8 cellular contexts compared by ENCODE assay signal in genomic region chr1:23597635-23598388, GRCh38. TPM values are rescaled to one million over a fixed set of nuclear protein-coding genes. Genes with fewer than 3 reads are reported as not detected.
DNase-seq lines count a peak whose midpoint lies in the region; ATAC-seq and TF ChIP-seq lines count a peak whose summit lies in the region.
"Had no signal": no experiment of that assay in that cellular context is flagged by ENCODE, and none has a peak within 500 bp of the region (broad histone marks: within the 10 kb centered on the region; RNA-seq: fewer than 3 reads in every experiment).

No MANE protein-coding gene starts in this region.

- no peak for TF ChIP-seq CTCF in ascending aorta (IDR thresholded peaks at IDR 0.05)
- no peak for TF ChIP-seq CTCF in left lung (IDR thresholded peaks at IDR 0.05)

- H3K27me3 Mint-ChIP-seq in CD4-positive, CD25-positive, alpha-beta regulatory T cell: peaks cover 7% of the 10 kb centered on the region

- peak overlapping the region in 3 of 4 donors; percentile 14 to 20 (median 19) for H3K4me3 Mint-ChIP-seq in CD4-positive, CD25-positive, alpha-beta regulatory T cell

- H3K36me3 ChIP-seq in CD4-positive, CD25-positive, alpha-beta regulatory T cell (ENCODE audit: control insufficient read depth, insufficient read depth, low read length): no peaks in the 10 kb centered on the region
- H3K36me3 ChIP-seq in ascending aorta (no peaks in the 10 kb centered on the region), left lung (no peaks in the 10 kb centered on the region)

- H3K4me3 ChIP-seq in CD4-positive, CD25-positive, alpha-beta regulatory T cell (ENCODE audit: low read depth, low read length): peak overlapping the region; percentile 42
- H3K4me3 ChIP-seq in ascending aorta (no peak overlapping the region), left lung (no peak overlapping the region)

- no peaks in the 10 kb centered on the region for H3K9me3 ChIP-seq in CD4-positive, CD25-positive, alpha-beta regulatory T cell (ENCODE audit: control insufficient read depth in 2 of 2, low read length in 2 of 2)
- H3K9me3 ChIP-seq in ascending aorta (no peaks in the 10 kb centered on the region), left lung (no peaks in the 10 kb centered on the region)

- peaks cover 36 to 97% (median 63%) of the 10 kb centered on the region in 4 donors for H3K4me1 Mint-ChIP-seq in CD4-positive, CD25-positive, alpha-beta regulatory T cell

- peaks cover 0 to 1% (median 0%) of the 10 kb centered on the region in 7 donors for H3K9me3 Mint-ChIP-seq in CD4-positive, CD25-positive, alpha-beta regulatory T cell

- no peak for ATAC-seq in CD4-positive, CD25-positive, alpha-beta regulatory T cell (ENCODE audit: low read depth in 2 of 2)
- peak; percentile 60 for ATAC-seq in left colon
- no peak for ATAC-seq in left lung

- peak overlapping the region; percentile 79 to 96 (median 84) for H3K27ac Mint-ChIP-seq in CD4-positive, CD25-positive, alpha-beta regulatory T cell

- peak overlapping the region; percentile 29 for H3K27ac ChIP-seq in CD4-positive, CD25-positive, alpha-beta regulatory T cell (ENCODE audit: insufficient read depth, low read length, poor library complexity, severe bottlenecking)
- H3K27ac ChIP-seq in ascending aorta (no peak overlapping the region), left lung (no peak overlapping the region)
- H3K27ac ChIP-seq: VCaP had no signal

- H3K27me3 ChIP-seq in CD4-positive, CD25-positive, alpha-beta regulatory T cell (ENCODE audit: control insufficient read depth, insufficient read depth, low read length): no peaks in the 10 kb centered on the region
- no peaks in the 10 kb centered on the region for H3K27me3 ChIP-seq in ascending aorta
- H3K27me3 ChIP-seq in left lung: no peaks in the 10 kb centered on the region

- no peaks in the 10 kb centered on the region for H3K36me3 Mint-ChIP-seq in CD4-positive, CD25-positive, alpha-beta regulatory T cell

- H3K4me1 ChIP-seq in CD4-positive, CD25-positive, alpha-beta regulatory T cell (ENCODE audit: control insufficient read depth, insufficient read depth, low read length, poor library complexity, severe bottlenecking): peaks cover 87% of the 10 kb centered on the region
- H3K4me1 ChIP-seq in ascending aorta (no peaks in the 10 kb centered on the region), left lung (no peaks in the 10 kb centered on the region)

- no peak for DNase-seq in CD4-positive, CD25-positive, alpha-beta regulatory T cell
- DNase-seq in GDM1 (lab: John Stamatoyannopoulos, UW) (peak; percentile 13), RPMI8226 (peak; percentile 54), left colon (no peak), ascending aorta (ENCODE audit: low spot score in 2 of 2) (no peak), DMS53 treated with DMSO at 0.1 percent for 48 hours (lab: John Stamatoyannopoulos, UW; ENCODE audit: unreplicated experiment) (no peak), left lung (no peak)

- intact Hi-C loops in left colon (cut with DNase I, micrococcal nuclease): no loop called here
- intact Hi-C loops in ascending aorta (cut with DNase I): no loop called here
- intact Hi-C loops in left lung (cut with DNase I): no loop called here

RNA-seq across cellular contexts. Expression of gene ID3, which starts 38.5 kb away (rescaled TPM):
- 51.1 TPM for total RNA-seq in CD4-positive, CD25-positive, alpha-beta regulatory T cell
- polyA plus RNA-seq in CD4-positive, CD25-positive, alpha-beta regulatory T cell: 10 to 100 TPM; 35.9 to 56.9 (median 48.0) TPM
- total RNA-seq in left colon (100 to 1,000 TPM; 131 to 223 TPM), ascending aorta (1,094 TPM), left lung (100 to 1,000 TPM; 125 to 129 TPM)

Comparison
In these comparisons a context has a peak if more than half of its experiments do, and no peak if none do; other contexts are left out.
1. DNase-seq: peak in GDM1 (single experiment) and RPMI8226 (single experiment); none in CD4-positive, CD25-positive, alpha-beta regulatory T cell (0 of 3), left colon (0 of 2), ascending aorta (0 of 2), DMS53 treated with DMSO at 0.1 percent for 48 hours (single experiment) and left lung (0 of 2).